ENCODE assay signal across 9 cellular contexts in genomic region chr7:44335184-44335583, GRCh38.
"Had no signal": no experiment of that assay in that cellular context is flagged by ENCODE, and none has a peak within 500 bp of the region (broad histone marks: within the 10 kb centered on the region; RNA-seq: fewer than 3 reads in every experiment).

No MANE protein-coding gene starts in this region.

- H3K4me3 ChIP-seq: GM23248, HAP-1 had no signal

- H3K9me3 Mint-ChIP-seq: HFFc6 had no signal

- ATAC-seq: HCT116, HepG2 had no signal

- DNase-seq: GM23248, GOT3, H7, HFFc6 had no signal

- H3K27ac Mint-ChIP-seq: HFFc6 had no signal

- H3K36me3 ChIP-seq: HAP-1 had no signal

- H3K27me3 Mint-ChIP-seq: IgD-negative memory B cell had no signal

- H3K9me3 ChIP-seq: HAP-1 had no signal

- H3K4me3 Mint-ChIP-seq: HFFc6, IgD-negative memory B cell had no signal

- H3K27ac ChIP-seq: GM23248, HL-60 had no signal
